ENCODE assay signal across 1 cellular context in genomic region chr10:97792058-97792721, GRCh38.
TF ChIP-seq lines count a peak whose summit lies in the region.

No MANE protein-coding gene starts in this region.

TF ChIP-seq in GM23338, 12 proteins besides CTCF, POLR2A, EP300 and RAD21 (continued from another document):
- TF ChIP-seq, protein P1, sequence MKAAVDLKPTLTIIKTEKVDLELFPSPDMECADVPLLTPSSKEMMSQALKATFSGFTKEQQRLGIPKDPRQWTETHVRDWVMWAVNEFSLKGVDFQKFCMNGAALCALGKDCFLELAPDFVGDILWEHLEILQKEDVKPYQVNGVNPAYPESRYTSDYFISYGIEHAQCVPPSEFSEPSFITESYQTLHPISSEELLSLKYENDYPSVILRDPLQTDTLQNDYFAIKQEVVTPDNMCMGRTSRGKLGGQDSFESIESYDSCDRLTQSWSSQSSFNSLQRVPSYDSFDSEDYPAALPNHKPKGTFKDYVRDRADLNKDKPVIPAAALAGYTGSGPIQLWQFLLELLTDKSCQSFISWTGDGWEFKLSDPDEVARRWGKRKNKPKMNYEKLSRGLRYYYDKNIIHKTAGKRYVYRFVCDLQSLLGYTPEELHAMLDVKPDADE (IDR thresholded peaks at IDR 0.05) = no peak
- TF ChIP-seq STAT1 (IDR thresholded peaks at IDR 0.05; ENCODE audit: unreplicated experiment) (no peak), EZH2phosphoT487 (IDR thresholded peaks at IDR 0.05; ENCODE audit: unreplicated experiment) (no peak), CREB1 (CRISPR knock-in tag; IDR thresholded peaks at IDR 0.05; ENCODE audit: low read depth) (0 out of 2 replicates have a peak, but pooled peaks have one; percentile 24), ZNF114 (CRISPR knock-in tag; IDR thresholded peaks at IDR 0.05) (no peak), EZH2 (IDR thresholded peaks at IDR 0.05; ENCODE audit: low read depth, unreplicated experiment) (no peak)
TF ChIP-seq in GM23338: peak in this region for 1.
